Comparison of ENCODE assay signal across 26 cellular contexts in the genomic region with DNA sequence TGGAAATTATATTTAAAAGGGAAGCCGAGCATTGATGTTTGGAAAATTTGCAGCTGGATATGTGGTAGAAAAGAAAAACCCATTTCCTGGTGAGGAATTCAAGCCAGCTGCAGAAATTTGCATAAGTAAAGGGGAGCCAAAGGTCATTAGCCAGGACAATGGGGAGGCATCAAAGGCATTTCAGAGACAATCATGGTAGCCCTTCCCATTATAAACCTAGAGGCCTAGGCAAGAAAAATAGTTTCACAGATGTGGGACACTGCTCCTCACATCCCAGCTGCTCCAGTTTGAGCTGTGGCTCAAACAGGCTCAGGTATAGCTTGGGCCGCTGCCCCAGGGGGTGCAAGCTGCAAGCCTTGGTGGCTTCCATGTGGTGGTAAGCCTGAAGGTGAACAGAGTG. TPM values are rescaled to one million over a fixed set of nuclear protein-coding genes. Genes with fewer than 3 reads are reported as not detected.
"Had no signal": no experiment of that assay in that cellular context is flagged by ENCODE, and none has a peak within 500 bp of the region (broad histone marks: within the 10 kb centered on the region; RNA-seq: fewer than 3 reads in every experiment).

No MANE protein-coding gene starts in this region.

- H2AFZ ChIP-seq: hepatocyte had no signal

- H3K4me2 ChIP-seq: hepatocyte had no signal

- H3K79me2 ChIP-seq: hepatocyte had no signal

- H3K27ac ChIP-seq: dorsolateral prefrontal cortex, hepatocyte, neutrophil, psoas muscle, spleen, tibial artery, upper lobe of left lung, uterus had no signal

- ATAC-seq: naive thymus-derived CD4-positive, alpha-beta T cell; psoas muscle; sciatic nerve; stimulated activated memory B cell treated with anti-CD40 and anti-IgM and Interleukin-4, amounts not matched to agents 10 μg/mL and 1 μg/mL and 100 μg/mL, for 72 hours had no signal

- H3K4me1 Mint-ChIP-seq: naive thymus-derived CD4-positive, alpha-beta T cell; nephron progenitor cell; stimulated activated memory B cell treated with anti-CD40 and anti-IgM and Interleukin-4, amounts not matched to agents 10 μg/mL and 1 μg/mL and 100 μg/mL, for 72 hours had no signal

- H3K36me3 Mint-ChIP-seq: naive thymus-derived CD4-positive, alpha-beta T cell; stimulated activated memory B cell treated with anti-CD40 and anti-IgM and Interleukin-4, amounts not matched to agents 10 μg/mL and 1 μg/mL and 100 μg/mL, for 72 hours had no signal

- H3K36me3 ChIP-seq: neutrophil, spleen, tibial artery, upper lobe of left lung, uterus had no signal

- H3K4me3 Mint-ChIP-seq: naive thymus-derived CD4-positive, alpha-beta T cell; nephron progenitor cell; stimulated activated memory B cell treated with anti-CD40 and anti-IgM and Interleukin-4, amounts not matched to agents 10 μg/mL and 1 μg/mL and 100 μg/mL, for 72 hours; stimulated activated naive CD8-positive, alpha-beta T cell treated with anti-CD3 and anti-CD28 coated beads, Interleukin-15, Interleukin-2, amounts not matched to agents 100 ng/mL and 50 ng/mL, for 24 hours had no signal

- H3K9me3 ChIP-seq: neutrophil, psoas muscle, upper lobe of left lung, uterus had no signal

- H3K27me3 Mint-ChIP-seq: naive thymus-derived CD4-positive, alpha-beta T cell; stimulated activated memory B cell treated with anti-CD40 and anti-IgM and Interleukin-4, amounts not matched to agents 10 μg/mL and 1 μg/mL and 100 μg/mL, for 72 hours; stimulated activated naive CD8-positive, alpha-beta T cell treated with anti-CD3 and anti-CD28 coated beads, Interleukin-15, Interleukin-2, amounts not matched to agents 100 ng/mL and 50 ng/mL, for 24 hours had no signal

- H3K4me3 ChIP-seq: dorsolateral prefrontal cortex, hepatocyte, psoas muscle, spleen, tibial artery, upper lobe of left lung, uterus had no signal

- H3K27ac Mint-ChIP-seq: naive thymus-derived CD4-positive, alpha-beta T cell; nephron progenitor cell; stimulated activated memory B cell treated with anti-CD40 and anti-IgM and Interleukin-4, amounts not matched to agents 10 μg/mL and 1 μg/mL and 100 μg/mL, for 72 hours; stimulated activated naive CD8-positive, alpha-beta T cell treated with anti-CD3 and anti-CD28 coated beads, Interleukin-15, Interleukin-2, amounts not matched to agents 100 ng/mL and 50 ng/mL, for 24 hours had no signal

- H3K4me1 ChIP-seq: psoas muscle, spleen, tibial artery, upper lobe of left lung, uterus had no signal

- H3K27me3 ChIP-seq: hepatocyte, neutrophil, spleen, tibial artery, upper lobe of left lung, uterus had no signal

- H3K9me3 Mint-ChIP-seq: stimulated activated naive CD8-positive, alpha-beta T cell treated with anti-CD3 and anti-CD28 coated beads, Interleukin-15, Interleukin-2, amounts not matched to agents 100 ng/mL and 50 ng/mL, for 24 hours had no signal

- DNase-seq: cortex of kidney; dorsolateral prefrontal cortex; effector CD8-positive, alpha-beta T cell; foreskin melanocyte; head of caudate nucleus; kidney glomerular epithelial cell; mesendoderm; naive thymus-derived CD4-positive, alpha-beta T cell; nephron progenitor cell; psoas muscle; retina; spleen; stimulated activated CD4-positive, alpha-beta T cell treated with anti-CD3 and anti-CD28 coated beads, Interleukin-15, amount 100 ng/mL, for 24 hours; stimulated activated CD4-positive, alpha-beta T cell treated with anti-CD3 and anti-CD28 coated beads, Interleukin-1b, Interleukin-23, amount 100 ng/mL, for 48 hours; stimulated activated CD4-positive, alpha-beta T cell treated with anti-CD3 and anti-CD28 coated beads, Interleukin-4, amount 100 ng/mL, for 24 hours; tibial artery; upper lobe of left lung; uterus had no signal

RNA-seq across cellular contexts. Expression of a gene that starts 36.4 kb away (rescaled TPM):
- total RNA-seq: liver, lung microvascular endothelial cell, mononuclear cell, psoas muscle, sciatic nerve had no signal
